In the genomic region with DNA sequence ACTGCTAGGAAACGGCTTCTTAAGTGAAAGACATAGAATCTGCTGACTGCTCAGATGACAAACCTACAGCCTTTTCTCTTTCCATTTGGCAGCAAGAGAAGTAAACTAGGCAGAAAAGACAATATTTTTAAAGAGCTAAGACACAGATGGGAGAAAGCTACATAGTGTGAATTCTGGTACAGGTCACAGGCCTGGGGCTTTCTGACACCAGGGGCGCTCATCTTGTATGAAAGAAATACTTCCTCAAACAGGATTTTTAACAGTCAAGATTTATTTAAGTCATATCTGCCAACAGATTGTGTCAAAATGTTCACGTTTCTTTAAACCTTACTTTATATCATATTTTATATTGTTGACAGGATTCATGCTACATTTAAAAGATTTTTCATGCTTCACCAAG, we compare ENCODE assay signal across 1 cellular context.
TF ChIP-seq lines count a peak whose summit lies in the region.

No MANE protein-coding gene starts in this region.

TF ChIP-seq in GM12878, 131 proteins besides CTCF, POLR2A, EP300 and RAD21 (continued from another document):
- TF ChIP-seq ZSCAN29 (IDR thresholded peaks at IDR 0.05) (no peak), NFXL1 (IDR thresholded peaks at IDR 0.05; ENCODE audit: borderline replicate concordance) (no peak), EGR1 (IDR thresholded peaks at IDR 0.05; ENCODE audit: borderline replicate concordance in 1 of 2, low read depth in 2 of 2, low read length in 2 of 2) (no peak), SMC3 (IDR thresholded peaks at IDR 0.05; ENCODE audit: borderline replicate concordance, low read length) (0 out of 2 replicates have a peak, but pooled peaks have one; percentile 33), EED (IDR thresholded peaks at IDR 0.05; ENCODE audit: low read depth) (no peak), BMI1 (IDR thresholded peaks at IDR 0.05; ENCODE audit: borderline replicate concordance) (no peak), HDAC2 (IDR thresholded peaks at IDR 0.05) (no peak), NFIC (IDR thresholded peaks at IDR 0.05; ENCODE audit: low read depth, low read length) (0 out of 2 replicates have a peak, but pooled peaks have one; percentile 14), ZNF24 (IDR thresholded peaks at IDR 0.05) (no peak), ZNF592 (IDR thresholded peaks at IDR 0.05) (no peak), KDM1A (IDR thresholded peaks at IDR 0.05; ENCODE audit: borderline replicate concordance) (no peak), FOXM1 (IDR thresholded peaks at IDR 0.05; ENCODE audit: low read depth, low read length) (0 out of 2 replicates have a peak, but pooled peaks have one; percentile 7), KAT2A (conservative IDR thresholded peaks at IDR 0.05; ENCODE audit: control insufficient read depth, low read depth, low read length) (no peak), POLR2AphosphoS5 (IDR thresholded peaks at IDR 0.05; ENCODE audit: low read length) (no peak), SUZ12 (IDR thresholded peaks at IDR 0.05; ENCODE audit: unreplicated experiment) (no peak), CREB1 (IDR thresholded peaks at IDR 0.05; ENCODE audit: low read depth) (peak; percentile 22; the same call in 1 of the 2 replicates)
TF ChIP-seq in GM12878: peak in this region for 4.
